ENCODE assay signal across 18 cellular contexts in genomic region chr7:568681-569035, GRCh38. TPM values are rescaled to one million over a fixed set of nuclear protein-coding genes. Genes with fewer than 3 reads are reported as not detected.
DNase-seq lines count a peak whose midpoint lies in the region; ATAC-seq and TF ChIP-seq lines count a peak whose summit lies in the region.
"Had no signal": no experiment of that assay in that cellular context is flagged by ENCODE, and none has a peak within 500 bp of the region (broad histone marks: within the 10 kb centered on the region; RNA-seq: fewer than 3 reads in every experiment).

No MANE protein-coding gene starts in this region.

- WGBS in psoas muscle, 3 donors, result 8 to 10% (median 10%) methylated on average over 17 of the region's 17 CpGs

- H3K9me3 ChIP-seq in left ventricle myocardium inferior (replicated peaks), result no peaks in the 10 kb centered on the region
- H3K9me3 ChIP-seq in psoas muscle, result no peaks in the 10 kb centered on the region
- H3K9me3 ChIP-seq: neutrophil had no signal

- no peaks in the 10 kb centered on the region for H3K36me3 ChIP-seq in BJ (ENCODE audit: control insufficient read depth, insufficient read depth, low read length)
- no peaks in the 10 kb centered on the region for H3K36me3 ChIP-seq in left ventricle myocardium inferior
- no peaks in the 10 kb centered on the region for H3K36me3 ChIP-seq in psoas muscle (ENCODE audit: insufficient read depth in 1 of 2, low read depth in 1 of 2)
- H3K36me3 ChIP-seq: neutrophil had no signal

- no peak overlapping the region for H3K4me3 Mint-ChIP-seq in activated CD8-positive, alpha-beta memory T cell treated with anti-CD3 and anti-CD28 coated beads, Interleukin-2, amount 10 ng/mL, durations not matched to agents 7 days and 5 days
- H3K4me3 Mint-ChIP-seq: activated CD4-positive, alpha-beta T cell treated with anti-CD3 and anti-CD28 coated beads, Interleukin-2, amount 10 ng/mL, durations not matched to agents 24 days and 14 days; dendritic cell treated with granulocyte-macrophage colony-stimulating factor and Interleukin-4, amounts not matched to agents 40 ng/mL and 50 ng/mL, for 4 days had no signal

- POLR2A ChIA-PET in BJ (lab: Charles Lee), result no interaction called here

- H3K27me3 Mint-ChIP-seq in activated CD8-positive, alpha-beta memory T cell treated with anti-CD3 and anti-CD28 coated beads, Interleukin-2, amount 10 ng/mL, durations not matched to agents 7 days and 5 days, result no peaks in the 10 kb centered on the region
- H3K27me3 Mint-ChIP-seq: activated CD4-positive, alpha-beta T cell treated with anti-CD3 and anti-CD28 coated beads, Interleukin-2, amount 10 ng/mL, durations not matched to agents 24 days and 14 days; dendritic cell treated with granulocyte-macrophage colony-stimulating factor and Interleukin-4, amounts not matched to agents 40 ng/mL and 50 ng/mL, for 4 days had no signal

- H3K4me1 ChIP-seq in left ventricle myocardium inferior (peaks cover 34% of the 10 kb centered on the region), psoas muscle (peaks cover 7% of the 10 kb centered on the region)

- CTCF ChIA-PET in BJ (lab: Yijun Ruan, JAX), result no interaction called here
- CTCF ChIA-PET in activated CD8-positive, alpha-beta memory T cell treated with anti-CD3 and anti-CD28 coated beads, Interleukin-2, amount 10 ng/mL, durations not matched to agents 7 days and 5 days (lab: Charles Lee), result no interaction called here

- H3K4me3 ChIP-seq in BJ (ENCODE audit: low read depth, low read length) (no peak overlapping the region), left ventricle myocardium inferior (peak overlapping the region; percentile 24), psoas muscle (no peak overlapping the region)
- H3K4me3 ChIP-seq: K562 had no signal

- DNase-seq in BJ (ENCODE audit: low read depth), result peak; percentile 9
- peak; percentile 78 for DNase-seq in amniotic epithelial cell (ENCODE audit: low read depth)
- DNase-seq in left ventricle myocardium inferior, result peak; percentile 38
- DNase-seq in psoas muscle, result peak in 1 of 2 donors; percentile 50
- DNase-seq in occipital lobe (lab: John Stamatoyannopoulos, UW), result no peak
- DNase-seq in NCI-H2029 treated with DMSO at 0.1 percent for 48 hours (lab: John Stamatoyannopoulos, UW), result no peak
- no peak for DNase-seq in activated CD8-positive, alpha-beta memory T cell treated with anti-CD3 and anti-CD28 coated beads, Interleukin-2, amount 50 U/mL, for 48 hours
- no peak for DNase-seq in activated CD8-positive, alpha-beta memory T cell treated with anti-CD3 and anti-CD28 coated beads, Interleukin-2, amount 10 ng/mL, durations not matched to agents 7 days and 5 days
- DNase-seq: activated CD4-positive, alpha-beta T cell treated with anti-CD3 and anti-CD28 coated beads, Interleukin-2, amount 10 ng/mL, durations not matched to agents 24 days and 14 days; activated naive CD4-positive, alpha-beta T cell treated with Interleukin-2 at 50 U/mL for 16 hours; Calu3; glutamatergic neuron; islet precursor cell; NCI-H69; stimulated activated CD4-positive, alpha-beta T cell treated with anti-CD3 and anti-CD28 coated beads, Interleukin-4, amount 100 ng/mL, for 1 hour had no signal

- H3K27ac Mint-ChIP-seq in activated CD8-positive, alpha-beta memory T cell treated with anti-CD3 and anti-CD28 coated beads, Interleukin-2, amount 10 ng/mL, durations not matched to agents 7 days and 5 days, result no peak overlapping the region
- H3K27ac Mint-ChIP-seq: activated CD4-positive, alpha-beta T cell treated with anti-CD3 and anti-CD28 coated beads, Interleukin-2, amount 10 ng/mL, durations not matched to agents 24 days and 14 days; dendritic cell treated with granulocyte-macrophage colony-stimulating factor and Interleukin-4, amounts not matched to agents 40 ng/mL and 50 ng/mL, for 4 days had no signal

- no peaks in the 10 kb centered on the region for H3K9me3 Mint-ChIP-seq in activated CD8-positive, alpha-beta memory T cell treated with anti-CD3 and anti-CD28 coated beads, Interleukin-2, amount 10 ng/mL, durations not matched to agents 7 days and 5 days (ENCODE audit: low read depth)
- H3K9me3 Mint-ChIP-seq: activated CD4-positive, alpha-beta T cell treated with anti-CD3 and anti-CD28 coated beads, Interleukin-2, amount 10 ng/mL, durations not matched to agents 24 days and 14 days; dendritic cell treated with granulocyte-macrophage colony-stimulating factor and Interleukin-4, amounts not matched to agents 40 ng/mL and 50 ng/mL, for 4 days had no signal

- intact Hi-C loops in left ventricle myocardium inferior (cut with micrococcal nuclease), result no loop called here
- intact Hi-C loops in psoas muscle (cut with DNase I), result loop anchor here in 1 of 2 donors (10.0 kb wide), 1 partner anchor 224 kb away; no protein-coding TSS in a partner anchor

- H3K36me3 Mint-ChIP-seq in activated CD8-positive, alpha-beta memory T cell treated with anti-CD3 and anti-CD28 coated beads, Interleukin-2, amount 10 ng/mL, durations not matched to agents 7 days and 5 days, result peaks cover under 1% of the 10 kb centered on the region

- H3K4me1 Mint-ChIP-seq in activated CD8-positive, alpha-beta memory T cell treated with anti-CD3 and anti-CD28 coated beads, Interleukin-2, amount 10 ng/mL, durations not matched to agents 7 days and 5 days, result no peaks in the 10 kb centered on the region
- H3K4me1 Mint-ChIP-seq: activated CD4-positive, alpha-beta T cell treated with anti-CD3 and anti-CD28 coated beads, Interleukin-2, amount 10 ng/mL, durations not matched to agents 24 days and 14 days had no signal

- no peak for TF ChIP-seq CTCF in BJ (IDR thresholded peaks at IDR 0.05; ENCODE audit: insufficient read depth, low read depth, low read length)
- no peak for TF ChIP-seq CTCF in left ventricle myocardium inferior (IDR thresholded peaks at IDR 0.05; ENCODE audit: borderline replicate concordance)
- TF ChIP-seq CTCF in psoas muscle (IDR thresholded peaks at IDR 0.05), result no peak

- H3K27me3 ChIP-seq in BJ (ENCODE audit: control insufficient read depth, insufficient read depth, low read length) (no peaks in the 10 kb centered on the region), left ventricle myocardium inferior (ENCODE audit: low read depth) (no peaks in the 10 kb centered on the region), psoas muscle (ENCODE audit: insufficient read depth in 3 of 3, low read length in 2 of 3) (peaks cover 0 to 48% (median 8%) of the 10 kb centered on the region in 3 donors)
- H3K27me3 ChIP-seq: neutrophil had no signal

- peak in 3 of 4 donors; percentile 28 to 38 (median 29) for ATAC-seq in psoas muscle
- no peak for ATAC-seq in activated CD8-positive, alpha-beta memory T cell treated with anti-CD3 and anti-CD28 coated beads, Interleukin-2, amount 10 ng/mL, durations not matched to agents 7 days and 5 days
- ATAC-seq: K562 had no signal

- H3K27ac ChIP-seq in left ventricle myocardium inferior (replicated peaks) (peak overlapping the region; percentile 64), psoas muscle (peak overlapping the region; percentile 30)
- H3K27ac ChIP-seq: neutrophil had no signal

RNA-seq across cellular contexts. Expression of gene PDGFA, which starts 49.0 kb away (rescaled TPM):
- polyA plus RNA-seq in BJ (2011; rRNA removed) (10.0 and 17.4 TPM in 2 replicates), psoas muscle (10 to 100 TPM in 2 of 3 donors, 1 to 10 TPM in 1; 9.1 to 24.4 (median 15.3) TPM)
- 55.6 and 66.4 TPM in 2 replicates for polyA minus RNA-seq in BJ (2011; rRNA and poly(A)+ RNA removed)
- total RNA-seq in left ventricle myocardium inferior (26.0 TPM), psoas muscle (10 to 100 TPM; 13.9 to 30.4 (median 19.2) TPM), occipital lobe (32.4 TPM)
- total RNA-seq in activated CD8-positive, alpha-beta memory T cell treated with anti-CD3 and anti-CD28 coated beads, Interleukin-2, amount 10 ng/mL, durations not matched to agents 7 days and 5 days, result 1 to 10 TPM in 1 of 2 experiments, under 1 TPM in 1; 0.67 to 2.3 TPM

Comparison
In these comparisons a context has a peak if more than half of its experiments do, and no peak if none do; other contexts are left out.
1. DNase-seq: peak in BJ (single experiment), amniotic epithelial cell (single experiment) and left ventricle myocardium inferior (single experiment); none in occipital lobe (single experiment), NCI-H2029 treated with DMSO at 0.1 percent for 48 hours (single experiment), activated CD8-positive, alpha-beta memory T cell treated with anti-CD3 and anti-CD28 coated beads, Interleukin-2, amount 50 U/mL, for 48 hours (single experiment) and activated CD8-positive, alpha-beta memory T cell treated with anti-CD3 and anti-CD28 coated beads, Interleukin-2, amount 10 ng/mL, durations not matched to agents 7 days and 5 days (single experiment).